8 cellular contexts compared by ENCODE assay signal in genomic region chr22:40044870-40045834, GRCh38. TPM values are rescaled to one million over a fixed set of nuclear protein-coding genes. Genes with fewer than 3 reads are reported as not detected.
DNase-seq lines count a peak whose midpoint lies in the region; TF ChIP-seq lines count a peak whose summit lies in the region.

No MANE protein-coding gene starts in this region.

- peak overlapping the region; percentile 56 for H3K27ac ChIP-seq in endodermal cell (ENCODE audit: low read depth, low read length)

- no peaks in the 10 kb centered on the region for H3K36me3 Mint-ChIP-seq in endodermal cell (ENCODE audit: low read depth)

- H3K27ac Mint-ChIP-seq in endodermal cell: peak overlapping the region; percentile 99

- no peaks in the 10 kb centered on the region for H3K4me1 ChIP-seq in endodermal cell (ENCODE audit: control insufficient read depth, insufficient read depth, low read length)

- WGBS in endodermal cell (ENCODE audit: insufficient coverage in 1 of 2, insufficient read length in 1 of 2), 2 experiments: 1 to 4% methylated on average over 24 to 138 of the region's 138 CpGs

- H3K9me3 ChIP-seq in endodermal cell (ENCODE audit: control insufficient read depth, low read length): no peaks in the 10 kb centered on the region

- peaks cover 4% of the 10 kb centered on the region for H3K4me1 Mint-ChIP-seq in endodermal cell

- peak overlapping the region; percentile 80 for H3K4me3 ChIP-seq in GM08714 (ENCODE audit: low read length)
- H3K4me3 ChIP-seq in H7 (ENCODE audit: insufficient read depth, low read depth, low read length): peak overlapping the region; percentile 83
- peak overlapping the region; percentile 89 for H3K4me3 ChIP-seq in endodermal cell (ENCODE audit: low read length)

- H3K4me3 Mint-ChIP-seq in endodermal cell: peak overlapping the region; percentile 87

- peaks cover 20% of the 10 kb centered on the region for H3K27me3 Mint-ChIP-seq in endodermal cell (ENCODE audit: insufficient read depth)

- TF ChIP-seq CTCF in endodermal cell (conservative IDR thresholded peaks at IDR 0.05): no peak

- peaks cover 2% of the 10 kb centered on the region; the same call in 1 of the 2 replicates for H3K27me3 ChIP-seq in H7 (ENCODE audit: control insufficient read depth, insufficient read depth, low read length)
- H3K27me3 ChIP-seq in endodermal cell (ENCODE audit: control insufficient read depth, insufficient read depth, low read length, poor library complexity, severe bottlenecking): peaks cover 27% of the 10 kb centered on the region

- DNase-seq in H7: peak; percentile 92
- DNase-seq in NCI-H1105 (lab: John Stamatoyannopoulos, UW): peak; percentile 29
- DNase-seq in activated CD8-positive, alpha-beta memory T cell treated with anti-CD3 and anti-CD28 coated beads for 24 hours: peak; percentile 90
- peak; percentile 84 for DNase-seq in endodermal cell
- DNase-seq in mucosa of gallbladder (ENCODE audit: low spot score): peak; percentile 46
- DNase-seq in stimulated activated CD8-positive, alpha-beta memory T cell treated with anti-CD3 and anti-CD28 coated beads, Interleukin-4, amount 100 ng/mL, for 1 hour (ENCODE audit: low read depth in 2 of 2, low spot score in 1 of 2): peak; percentile 53 to 59
- no peak for DNase-seq in H4 (ENCODE audit: low spot score)

- H3K9ac ChIP-seq in endodermal cell (ENCODE audit: extremely low read depth, low read length, poor library complexity, severe bottlenecking): peak overlapping the region; percentile 47

- H3K9me3 Mint-ChIP-seq in endodermal cell: no peaks in the 10 kb centered on the region

- H3K36me3 ChIP-seq in H7 (replicated peaks; ENCODE audit: control insufficient read depth, insufficient read depth, low read length) (no peaks in the 10 kb centered on the region), endodermal cell (ENCODE audit: control insufficient read depth, insufficient read depth, low read length) (no peaks in the 10 kb centered on the region)

RNA-seq across cellular contexts. Expression of gene FAM83F, which starts 50.4 kb away (rescaled TPM):
- 28.1 and 34.4 TPM in 2 replicates for total RNA-seq in H7 (2014; rRNA removed; shearing (Covaris generic))
- total RNA-seq in endodermal cell (10 to 100 TPM; 18.9 to 34.1 TPM), mucosa of gallbladder (12.1 TPM)
- polyA plus RNA-seq in endodermal cell (2013, experiment 1 of 2): 2.2 TPM
- polyA plus RNA-seq in endodermal cell (2013, experiment 2 of 2): 1.9 TPM
- not detected in 2 replicates for total RNA-seq in H4 (2014; rRNA removed; shearing (Covaris generic))

Comparison
In these comparisons a context has a peak if more than half of its experiments do, and no peak if none do; other contexts are left out.
1. RNA of gene FAM83F, which starts 50.4 kb away (total RNA-seq): 18.9 to 34.1 TPM in endodermal cell, 28.1 to 34.4 TPM in H7 and 12.1 TPM in mucosa of gallbladder (single experiment); not detected in H4; every median in the first group is over 10 times any median in the second.
2. Peak in every context shown above with its lines, with median percentiles within 50 percentile points of each other: H3K4me3 ChIP-seq.